ENCODE assay signal across 1 cellular context in genomic region chr22:42134033-42135020, GRCh38.
TF ChIP-seq lines count a peak whose summit lies in the region.

No MANE protein-coding gene starts in this region.

TF ChIP-seq in HepG2, 621 proteins besides CTCF, POLR2A, EP300 and RAD21:
- TF ChIP-seq BHLHE40 (IDR thresholded peaks at IDR 0.05; ENCODE audit: low read length) (peak; percentile 49; the same call in 1 of the 2 replicates), MLX (CRISPR knock-in tag; IDR thresholded peaks at IDR 0.05) (no peak), LRRFIP1 (CRISPR knock-in tag; conservative IDR thresholded peaks at IDR 0.05) (no peak), ZFX (CRISPR knock-in tag; IDR thresholded peaks at IDR 0.05; ENCODE audit: low read depth) (peak; percentile 54), MAX (IDR thresholded peaks at IDR 0.05) (peak; percentile 66), CENPT (CRISPR knock-in tag; IDR thresholded peaks at IDR 0.05; ENCODE audit: low read depth) (no peak), ZNF687 (CRISPR knock-in tag; IDR thresholded peaks at IDR 0.05) (peak; percentile 10; the same call in 1 of the 2 replicates)
